Comparison of ENCODE assay signal across 8 cellular contexts in genomic region chrX:41491267-41492004, GRCh38. TPM values are rescaled to one million over a fixed set of nuclear protein-coding genes. Genes with fewer than 3 reads are reported as not detected.
DNase-seq lines count a peak whose midpoint lies in the region; ATAC-seq and TF ChIP-seq lines count a peak whose summit lies in the region.

No MANE protein-coding gene starts in this region.

- no peak overlapping the region for H3K27ac Mint-ChIP-seq in progenitor cell of endocrine pancreas

- H3K79me2 ChIP-seq in osteoblast (ENCODE audit: insufficient read depth, low read length) = no peaks in the 10 kb centered on the region

- peak overlapping the region; percentile 83 for H3K4me2 ChIP-seq in osteoblast (ENCODE audit: insufficient read depth, low read length)

- H2AFZ ChIP-seq in osteoblast (ENCODE audit: low read length) = peak overlapping the region; percentile 81

- H3K4me3 Mint-ChIP-seq in progenitor cell of endocrine pancreas (ENCODE audit: low read depth) = no peak overlapping the region

- no peaks in the 10 kb centered on the region for H4K20me1 ChIP-seq in osteoblast (ENCODE audit: insufficient read depth, low read length)

- no peak for TF ChIP-seq CTCF in osteoblast (IDR thresholded peaks at IDR 0.05; ENCODE audit: extremely low read depth, low read depth, low read length)
- TF ChIP-seq CTCF in progenitor cell of endocrine pancreas (IDR thresholded peaks at IDR 0.05; ENCODE audit: unreplicated experiment) = no peak

- H3K4me1 Mint-ChIP-seq in progenitor cell of endocrine pancreas (ENCODE audit: low read depth) = no peaks in the 10 kb centered on the region

- H3K36me3 Mint-ChIP-seq in progenitor cell of endocrine pancreas (ENCODE audit: insufficient read depth) = peaks cover 4% of the 10 kb centered on the region

- no peaks in the 10 kb centered on the region for H3K9me3 ChIP-seq in osteoblast (ENCODE audit: low read depth, low read length)

- peak; percentile 78 for DNase-seq in GM04503 (ENCODE audit: low read depth)
- DNase-seq in NCI-H2196 treated with DMSO at 0.1 percent for 48 hours (lab: John Stamatoyannopoulos, UW; ENCODE audit: unreplicated experiment) = peak; percentile 34
- DNase-seq in epithelial cell of prostate (ENCODE audit: low read depth, low spot score) = peak; percentile 73
- DNase-seq in osteoblast (ENCODE audit: insufficient read length, low spot score, missing footprints) = peak; percentile 81
- DNase-seq in activated CD4-positive, alpha-beta T cell treated with anti-CD3 and anti-CD28 coated beads, Interleukin-2, amount 50 U/mL, for 48 hours = no peak
- DNase-seq in progenitor cell of endocrine pancreas (ENCODE audit: low spot score, unreplicated experiment) = no peak
- no peak for DNase-seq in NCI-H524 treated with DMSO at 0.1 percent for 48 hours (lab: John Stamatoyannopoulos, UW)

- no peaks in the 10 kb centered on the region for H3K4me1 ChIP-seq in osteoblast (ENCODE audit: insufficient read depth, low read length)

- no peaks in the 10 kb centered on the region for H3K27me3 ChIP-seq in osteoblast (ENCODE audit: insufficient read depth, low read length)

- H3K27me3 Mint-ChIP-seq in progenitor cell of endocrine pancreas = no peaks in the 10 kb centered on the region

- no peak for ATAC-seq in GM21619 (IDR thresholded peaks at IDR 0.05; ENCODE audit: unreplicated experiment)

- H3K36me3 ChIP-seq in osteoblast (ENCODE audit: insufficient read depth, low read length) = no peaks in the 10 kb centered on the region

- H3K27ac ChIP-seq in epithelial cell of prostate (peak overlapping the region; percentile 80), osteoblast (ENCODE audit: low read depth, low read length) (peak overlapping the region; percentile 83)

- H3K4me3 ChIP-seq in osteoblast (ENCODE audit: insufficient read depth, low read length) = peak overlapping the region; percentile 59

- H3K9me3 Mint-ChIP-seq in progenitor cell of endocrine pancreas (ENCODE audit: low read depth) = peaks cover 24% of the 10 kb centered on the region

RNA-seq across cellular contexts. Expression of gene NYX, which starts 44.3 kb away (rescaled TPM):
- total RNA-seq in osteoblast = not detected in 2 replicates
- not detected in 2 replicates for total RNA-seq in progenitor cell of endocrine pancreas

Comparison
In these comparisons a context has a peak if more than half of its experiments do, and no peak if none do; other contexts are left out.
1. DNase-seq: peak in GM04503 (single experiment), NCI-H2196 treated with DMSO at 0.1 percent for 48 hours (single experiment), epithelial cell of prostate (single experiment) and osteoblast (single experiment); none in activated CD4-positive, alpha-beta T cell treated with anti-CD3 and anti-CD28 coated beads, Interleukin-2, amount 50 U/mL, for 48 hours (0 of 2), progenitor cell of endocrine pancreas (single experiment) and NCI-H524 treated with DMSO at 0.1 percent for 48 hours (single experiment).